In genomic region chr4:8705161-8706145, GRCh38 we compare ENCODE assay signal across 22 cellular contexts.
DNase-seq lines count a peak whose midpoint lies in the region; ATAC-seq and TF ChIP-seq lines count a peak whose summit lies in the region.
"Had no signal": no experiment of that assay in that cellular context is flagged by ENCODE, and none has a peak within 500 bp of the region (broad histone marks: within the 10 kb centered on the region; RNA-seq: fewer than 3 reads in every experiment).

No MANE protein-coding gene starts in this region.

- H3K27me3 ChIP-seq in left ventricle myocardium inferior (ENCODE audit: low read depth) (peaks cover 100% of the 10 kb centered on the region), neuronal stem cell (ENCODE audit: control insufficient read depth in 3 of 3, insufficient read depth in 3 of 3, low read depth in 1 of 3, low read length in 3 of 3) (peaks cover 0 to 61% (median 0%) of the 10 kb centered on the region in 3 experiments)
- H3K27me3 ChIP-seq in naive thymus-derived CD4-positive, alpha-beta T cell (ENCODE audit: control insufficient read depth in 2 of 2, insufficient read depth in 2 of 2, low read length in 2 of 2): no peaks in the 10 kb centered on the region
- H3K27me3 ChIP-seq: Peyer's patch had no signal

- H3K27ac ChIP-seq in left ventricle myocardium inferior (replicated peaks): no peak overlapping the region
- peak overlapping the region; percentile 56 for H3K27ac ChIP-seq in neuronal stem cell (replicated peaks; ENCODE audit: low read length)
- no peak overlapping the region for H3K27ac ChIP-seq in naive thymus-derived CD4-positive, alpha-beta T cell (ENCODE audit: low read depth, low read length)
- H3K27ac ChIP-seq: Peyer's patch, SK-N-MC, VCaP had no signal

- ATAC-seq in left cardiac atrium: no peak
- no peak for ATAC-seq in naive thymus-derived CD4-positive, alpha-beta T cell
- ATAC-seq: stimulated activated naive CD8-positive, alpha-beta T cell treated with anti-CD3 and anti-CD28 coated beads, Interleukin-15, amount 100 ng/mL, for 72 hours had no signal

- no peaks in the 10 kb centered on the region for H3K9me3 Mint-ChIP-seq in chondrocyte (ENCODE audit: low read depth)
- H3K9me3 Mint-ChIP-seq in naive thymus-derived CD4-positive, alpha-beta T cell: peaks cover 0 to 11% (median 0%) of the 10 kb centered on the region in 11 donors
- H3K9me3 Mint-ChIP-seq: activated CD4-positive, alpha-beta memory T cell treated with anti-CD3 and anti-CD28 coated beads for 36 hours; stimulated activated naive CD8-positive, alpha-beta T cell treated with anti-CD3 and anti-CD28 coated beads, Interleukin-15, amount 100 ng/mL, for 72 hours; type B pancreatic cell had no signal

- no peak overlapping the region for H3K23ac ChIP-seq in neuronal stem cell (ENCODE audit: low read depth, low read length, poor library complexity)

- peak overlapping the region; percentile 60 for H2BK15ac ChIP-seq in neuronal stem cell (ENCODE audit: low read length)

- POLR2A ChIA-PET in naive thymus-derived CD4-positive, alpha-beta T cell (lab: Charles Lee): no interaction called here

- CTCF ChIA-PET in naive thymus-derived CD4-positive, alpha-beta T cell (lab: Charles Lee): no interaction called here

- H3K4me2 ChIP-seq in neuronal stem cell (ENCODE audit: insufficient read depth, low read length, poor library complexity, severe bottlenecking): peak overlapping the region; percentile 51

- H3K18ac ChIP-seq in neuronal stem cell (ENCODE audit: low read length): peak overlapping the region; percentile 94

- peak overlapping the region; percentile 64 for H2AFZ ChIP-seq in neuronal stem cell (ENCODE audit: low read length)

- H3K4me3 ChIP-seq in left ventricle myocardium inferior (no peak overlapping the region), neuronal stem cell (ENCODE audit: low read length in 2 of 2) (no peak overlapping the region)
- no peak overlapping the region for H3K4me3 ChIP-seq in naive thymus-derived CD4-positive, alpha-beta T cell (ENCODE audit: low read length)
- H3K4me3 ChIP-seq: Peyer's patch, SK-N-MC had no signal

- TF ChIP-seq CTCF in left ventricle myocardium inferior (IDR thresholded peaks at IDR 0.05; ENCODE audit: borderline replicate concordance): no peak
- no peak for TF ChIP-seq CTCF in chondrocyte (IDR thresholded peaks at IDR 0.05)

- H3K27ac Mint-ChIP-seq in chondrocyte (ENCODE audit: unreplicated experiment): no peak overlapping the region
- H3K27ac Mint-ChIP-seq in naive thymus-derived CD4-positive, alpha-beta T cell: no peak overlapping the region
- H3K27ac Mint-ChIP-seq: activated CD4-positive, alpha-beta memory T cell treated with anti-CD3 and anti-CD28 coated beads for 36 hours; CD4-positive, CD25-positive, alpha-beta regulatory T cell; type B pancreatic cell had no signal

- H3K79me1 ChIP-seq in neuronal stem cell (ENCODE audit: low read depth, low read length): no peaks in the 10 kb centered on the region

- no peak overlapping the region for H2BK12ac ChIP-seq in neuronal stem cell (ENCODE audit: low read length)

- intact Hi-C loops in left ventricle myocardium inferior (cut with micrococcal nuclease) (no loop called here), left cardiac atrium (cut with DNase I) (no loop called here)
- intact Hi-C loops in naive thymus-derived CD4-positive, alpha-beta T cell (cut with micrococcal nuclease): no loop called here

- no peaks in the 10 kb centered on the region for H3K36me3 ChIP-seq in left ventricle myocardium inferior
- no peaks in the 10 kb centered on the region for H3K36me3 ChIP-seq in neuronal stem cell (replicated peaks in 1 of 2; ENCODE audit: control insufficient read depth in 2 of 2, insufficient read depth in 2 of 2, low read length in 2 of 2)
- H3K36me3 ChIP-seq in naive thymus-derived CD4-positive, alpha-beta T cell (ENCODE audit: control insufficient read depth in 2 of 3, insufficient read depth in 3 of 3, low read length in 3 of 3): no peaks in the 10 kb centered on the region
- H3K36me3 ChIP-seq: Peyer's patch had no signal

- H2AK5ac ChIP-seq in neuronal stem cell (ENCODE audit: low read depth, low read length): peak overlapping the region; percentile 81

- no peak overlapping the region for H3K4ac ChIP-seq in neuronal stem cell (ENCODE audit: low read length)

- peak overlapping the region; percentile 45 for H2BK5ac ChIP-seq in neuronal stem cell (ENCODE audit: low read length)

- H4K91ac ChIP-seq in neuronal stem cell (ENCODE audit: low read depth, low read length, poor library complexity): peak overlapping the region; percentile 49

- no peaks in the 10 kb centered on the region for H3K4me1 Mint-ChIP-seq in chondrocyte (ENCODE audit: low read depth)
- H3K4me1 Mint-ChIP-seq in naive thymus-derived CD4-positive, alpha-beta T cell: no peaks in the 10 kb centered on the region
- H3K4me1 Mint-ChIP-seq: stimulated activated naive CD8-positive, alpha-beta T cell treated with anti-CD3 and anti-CD28 coated beads, Interleukin-15, amount 100 ng/mL, for 72 hours had no signal

- H2BK120ac ChIP-seq in neuronal stem cell (ENCODE audit: low read depth, low read length): no peak overlapping the region

- no CpG with 5 or more reads among the region's 23 CpGs for WGBS in neuronal stem cell (ENCODE audit: extremely low coverage in 2 of 2, insufficient read length in 2 of 2, insufficient replicate concordance in 1 of 2), 2 donors

- H3K27me3 Mint-ChIP-seq in chondrocyte (ENCODE audit: low read depth): peaks cover 72% of the 10 kb centered on the region
- peaks cover 0 to 28% (median 5%) of the 10 kb centered on the region in 5 donors for H3K27me3 Mint-ChIP-seq in naive thymus-derived CD4-positive, alpha-beta T cell

- no peaks in the 10 kb centered on the region for H3K36me3 Mint-ChIP-seq in chondrocyte (ENCODE audit: low read depth)
- H3K36me3 Mint-ChIP-seq in naive thymus-derived CD4-positive, alpha-beta T cell: no peaks in the 10 kb centered on the region
- H3K36me3 Mint-ChIP-seq: activated CD4-positive, alpha-beta memory T cell treated with anti-CD3 and anti-CD28 coated beads for 36 hours; CD4-positive, CD25-positive, alpha-beta regulatory T cell; type B pancreatic cell had no signal

- peak overlapping the region; percentile 64 for H3K9ac ChIP-seq in neuronal stem cell (ENCODE audit: low read depth, low read length, poor library complexity)

- H4K8ac ChIP-seq in neuronal stem cell (ENCODE audit: low read depth, low read length): no peak overlapping the region

- no peak overlapping the region for H3K14ac ChIP-seq in neuronal stem cell (ENCODE audit: low read length)

- H3K4me3 Mint-ChIP-seq in chondrocyte (ENCODE audit: unreplicated experiment): no peak overlapping the region
- no peak overlapping the region for H3K4me3 Mint-ChIP-seq in naive thymus-derived CD4-positive, alpha-beta T cell
- H3K4me3 Mint-ChIP-seq: activated CD4-positive, alpha-beta memory T cell treated with anti-CD3 and anti-CD28 coated beads for 36 hours; CD4-positive, CD25-positive, alpha-beta regulatory T cell; stimulated activated naive CD8-positive, alpha-beta T cell treated with anti-CD3 and anti-CD28 coated beads, Interleukin-15, amount 100 ng/mL, for 72 hours had no signal

- H3K4me1 ChIP-seq in left ventricle myocardium inferior (no peaks in the 10 kb centered on the region), neuronal stem cell (ENCODE audit: control insufficient read depth in 2 of 2, insufficient read depth in 1 of 2, low read depth in 1 of 2, low read length in 2 of 2) (peaks cover 0 to 22% of the 10 kb centered on the region in 2 donors)
- H3K4me1 ChIP-seq in naive thymus-derived CD4-positive, alpha-beta T cell (ENCODE audit: control insufficient read depth in 2 of 2, insufficient read depth in 2 of 2, low read length in 2 of 2): no peaks in the 10 kb centered on the region
- H3K4me1 ChIP-seq: Peyer's patch had no signal

- H3K9me3 ChIP-seq in left ventricle myocardium inferior (replicated peaks) (no peaks in the 10 kb centered on the region), neuronal stem cell (replicated peaks in 1 of 2; ENCODE audit: control insufficient read depth in 2 of 2, insufficient read depth in 1 of 2, low read depth in 1 of 2, low read length in 2 of 2) (no peaks in the 10 kb centered on the region)
- no peaks in the 10 kb centered on the region for H3K9me3 ChIP-seq in naive thymus-derived CD4-positive, alpha-beta T cell (ENCODE audit: control insufficient read depth in 2 of 3, low read length in 3 of 3)
- H3K9me3 ChIP-seq: Peyer's patch had no signal

- DNase-seq in left ventricle myocardium inferior (peak; percentile 8), left cardiac atrium (no peak), islet precursor cell (peak; percentile 86), neuronal stem cell (ENCODE audit: low spot score) (peak; percentile 48), chondrocyte (ENCODE audit: low spot score) (no peak)
- DNase-seq in activated CD4-positive, alpha-beta T cell treated with anti-CD3 and anti-CD28 coated beads, Interleukin-2, amount 50 U/mL, for 4 hours: no peak
- no peak for DNase-seq in naive thymus-derived CD4-positive, alpha-beta T cell
- DNase-seq: activated CD4-positive, alpha-beta memory T cell treated with anti-CD3 and anti-CD28 coated beads for 36 hours; activated naive CD4-positive, alpha-beta T cell treated with Interleukin-2 at 50 U/mL for 16 hours; CD4-positive, CD25-positive, alpha-beta regulatory T cell; dermis blood vessel endothelial cell; glutamatergic neuron; NCI-H2081 treated with DMSO at 0.1 percent for 48 hours; NCI-H446 treated with DMSO at 0.1 percent for 48 hours; NK-92 treated with Interleukin-12 subunit alpha and Interleukin-12 subunit beta, amount 100 ng/mL, for 24 hours; stimulated activated CD4-positive, alpha-beta T cell treated with anti-CD3 and anti-CD28 coated beads, Interleukin-12 subunit alpha, Interleukin-12 subunit beta, amount 100 ng/mL, for 4 hours; stimulated activated naive CD8-positive, alpha-beta T cell treated with anti-CD3 and anti-CD28 coated beads, Interleukin-15, amount 100 ng/mL, for 72 hours; T-helper 2 cell had no signal

Comparison
In these comparisons a context has a peak if more than half of its experiments do, and no peak if none do; other contexts are left out.
1. DNase-seq: peak in left ventricle myocardium inferior (single experiment), islet precursor cell (single experiment) and neuronal stem cell (single experiment); none in left cardiac atrium (single experiment), activated CD4-positive, alpha-beta T cell treated with anti-CD3 and anti-CD28 coated beads, Interleukin-2, amount 50 U/mL, for 4 hours (0 of 2), chondrocyte (single experiment) and naive thymus-derived CD4-positive, alpha-beta T cell (0 of 9).